19 cellular contexts compared by ENCODE assay signal in the genomic region with DNA sequence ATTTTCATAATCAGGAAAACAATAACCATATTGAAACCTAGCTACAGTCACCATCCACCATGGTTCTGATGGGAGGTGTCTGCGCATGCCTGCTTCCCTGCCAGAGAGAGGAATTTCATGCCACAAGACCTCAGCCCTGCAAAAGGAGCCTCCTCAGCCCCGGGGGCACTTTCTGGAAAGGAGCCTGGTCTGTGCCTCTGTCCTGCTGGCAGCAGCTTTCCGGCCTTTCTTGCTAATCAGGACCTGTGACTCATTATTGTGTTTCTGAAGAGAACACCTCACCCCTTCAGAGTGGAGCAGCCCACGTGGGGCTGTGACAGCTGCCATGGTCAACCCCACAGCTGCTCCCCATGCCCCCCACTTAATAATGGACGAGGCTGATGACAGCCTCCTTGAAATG.
DNase-seq lines count a peak whose midpoint lies in the region; ATAC-seq and TF ChIP-seq lines count a peak whose summit lies in the region.
"Had no signal": no experiment of that assay in that cellular context is flagged by ENCODE, and none has a peak within 500 bp of the region (broad histone marks: within the 10 kb centered on the region; RNA-seq: fewer than 3 reads in every experiment).

No MANE protein-coding gene starts in this region.

- RAD21 ChIA-PET in HCT116 (lab: Charles Lee; ENCODE audit: low non-redundant PET in 1 of 2, low total read pairs in 2 of 2, uncharacterized antibody in 2 of 2, unreplicated experiment in 2 of 2): no interaction called here

- POLR2A ChIA-PET in HCT116 (lab: Charles Lee): no interaction called here
- POLR2A ChIA-PET in RWPE1 (lab: Yijun Ruan, JAX; ENCODE audit: low non-redundant PET): interaction anchor here (0.6 kb wide), 1 partner anchor 1274 kb away, joined by 3 read pairs; no protein-coding TSS in a partner anchor

- TF ChIP-seq CTCF in HCT116 (IDR thresholded peaks at IDR 0.05 in 2 of 3, conservative IDR thresholded peaks at IDR 0.05 in 1 of 3; ENCODE audit: borderline replicate concordance in 1 of 3, insufficient read depth in 1 of 3, low read depth in 2 of 3, low read length in 2 of 3) (no peak), RWPE1 (conservative IDR thresholded peaks at IDR 0.05; ENCODE audit: low read depth) (no peak), prostate gland (IDR thresholded peaks at IDR 0.05) (no peak)

- peak overlapping the region; percentile 41 for H3K4me2 ChIP-seq in HCT116 (ENCODE audit: low read length)

- H3K27me3 ChIP-seq in HCT116 (ENCODE audit: insufficient read depth, low read length) (peaks cover 21% of the 10 kb centered on the region), prostate gland (replicated peaks; ENCODE audit: insufficient read depth) (no peaks in the 10 kb centered on the region)
- H3K27me3 ChIP-seq: transverse colon had no signal

- H3K36me3 ChIP-seq in HCT116 (ENCODE audit: control insufficient read depth in 1 of 2, insufficient read depth in 2 of 2, low read length in 2 of 2): no peaks in the 10 kb centered on the region
- no peaks in the 10 kb centered on the region for H3K36me3 ChIP-seq in prostate gland
- H3K36me3 ChIP-seq: transverse colon had no signal

- H3K9ac ChIP-seq in HCT116 (ENCODE audit: low read length): no peak overlapping the region

- no peak overlapping the region for H2AFZ ChIP-seq in HCT116 (ENCODE audit: low read depth, low read length, poor library complexity, severe bottlenecking)

- intact Hi-C loops in HCT116 (cut with micrococcal nuclease) (no loop called here), prostate gland (cut with DNase I) (no loop called here)

- no peaks in the 10 kb centered on the region for H3K9me3 ChIP-seq in HCT116 (ENCODE audit: control insufficient read depth in 1 of 2, insufficient read depth in 1 of 2, low read depth in 1 of 2, low read length in 2 of 2)
- H3K9me3 ChIP-seq in prostate gland: no peaks in the 10 kb centered on the region
- H3K9me3 ChIP-seq: transverse colon had no signal

- CTCF ChIA-PET in HCT116 (lab: Charles Lee): no interaction called here
- CTCF ChIA-PET in RWPE1 (lab: Yijun Ruan, JAX): interaction anchor here (0.6 to 0.9 kb wide), 3 partner anchors 34 to 786 kb away, joined by 3 read pairs; no protein-coding TSS in a partner anchor

- H3K4me1 ChIP-seq in HCT116 (ENCODE audit: control insufficient read depth in 1 of 2, insufficient read depth in 2 of 2, low read length in 2 of 2) (peaks cover 8 to 12% of the 10 kb centered on the region in 2 experiments), prostate gland (replicated peaks) (no peaks in the 10 kb centered on the region)
- H3K4me1 ChIP-seq: transverse colon had no signal

- no peak overlapping the region for H3K27ac ChIP-seq in HCT116 (ENCODE audit: low read depth, low read length)
- peak overlapping the region; percentile 27 for H3K27ac ChIP-seq in RWPE1
- H3K27ac ChIP-seq in epithelial cell of prostate: no peak overlapping the region
- no peak overlapping the region for H3K27ac ChIP-seq in prostate gland
- H3K27ac ChIP-seq: C4-2B, transverse colon had no signal

- no TSS peak for BruUV-seq in HCT116 (replicated peaks; lab: Mats Ljungman, UMichigan)

- TF ChIP-seq POLR2A in HCT116 (IDR thresholded peaks at IDR 0.05; ENCODE audit: borderline replicate concordance, extremely low read depth, insufficient read depth, insufficient read length) (no peak), prostate gland (IDR thresholded peaks at IDR 0.05) (no peak)

- ATAC-seq in HCT116: peak; percentile 74
- ATAC-seq in GM19395 (IDR thresholded peaks at IDR 0.05; ENCODE audit: unreplicated experiment): no peak
- ATAC-seq: activated CD4-positive, CD25-positive, alpha-beta regulatory T cell treated with anti-CD3 and anti-CD28 coated beads, Interleukin-2, amount 50 U/mL, for 24 hours; activated naive CD4-positive, alpha-beta T cell treated with anti-CD3 and anti-CD28 coated beads, Interleukin-2, amount 50 U/mL, for 72 hours; natural killer cell treated with Interleukin-12 subunit alpha and Interleukin-12 subunit beta and Interleukin-15 and Interleukin-18, amount 100 ng/mL, for 72 hours; T-helper 17 cell had no signal

- DNase-seq in HCT116 (ENCODE audit: low read depth, low spot score) (peak; percentile 12), RWPE1 (ENCODE audit: low spot score) (peak; percentile 97), epithelial cell of prostate (ENCODE audit: low read depth, low spot score) (peak; percentile 57), prostate gland (ENCODE audit: low spot score) (peak; percentile 64), NAMALWA (ENCODE audit: low spot score) (no peak), NCI-H2196 (lab: John Stamatoyannopoulos, UW; ENCODE audit: unreplicated experiment) (no peak), NCI-H2107 (lab: John Stamatoyannopoulos, UW) (no peak)
- DNase-seq: GF-D8; NCI-H1417 treated with DMSO at 0.1 percent for 48 hours; OCI-M1; stimulated activated CD4-positive, alpha-beta T cell treated with anti-CD3 and anti-CD28 coated beads, Interleukin-2, amount 100 ng/mL, for 24 hours; stimulated activated CD8-positive, alpha-beta memory T cell treated with anti-CD3 and anti-CD28 coated beads, Interleukin-4, amount 100 ng/mL, for 48 hours; T-helper 17 cell; transverse colon had no signal

- 27% methylated on average over 5 of the region's 5 CpGs for WGBS in prostate gland

- H3K9me2 ChIP-seq in HCT116 (ENCODE audit: insufficient read depth): no peaks in the 10 kb centered on the region

- TF ChIP-seq RAD21 in HCT116 (IDR thresholded peaks at IDR 0.05; ENCODE audit: low read depth): no peak

- no peaks in the 10 kb centered on the region for H4K20me1 ChIP-seq in HCT116 (ENCODE audit: insufficient read depth)

- H3K79me2 ChIP-seq in HCT116 (ENCODE audit: insufficient read depth, low read length): no peaks in the 10 kb centered on the region

- no peak overlapping the region for H3K4me3 ChIP-seq in HCT116 (replicated peaks in 1 of 2; ENCODE audit: low read depth in 1 of 2, low read length in 2 of 2)
- H3K4me3 ChIP-seq in prostate gland: no peak overlapping the region
- H3K4me3 ChIP-seq: transverse colon had no signal

TF ChIP-seq in HCT116, 20 proteins besides CTCF, POLR2A, EP300 and RAD21:
- TF ChIP-seq FOSL1 (IDR thresholded peaks at IDR 0.05; ENCODE audit: low read depth): 0 out of 2 replicates have a peak, but pooled peaks have one; percentile 28
- TF ChIP-seq TCF7L2 (IDR thresholded peaks at IDR 0.05; ENCODE audit: borderline replicate concordance, extremely low read depth, insufficient read depth, insufficient read length): no peak
- TF ChIP-seq SP1 (IDR thresholded peaks at IDR 0.05; ENCODE audit: low read depth): peak; percentile 39; the same call in 1 of the 2 replicates
- no peak for TF ChIP-seq ELF1 (IDR thresholded peaks at IDR 0.05; ENCODE audit: borderline replicate concordance, low read depth)
- no peak for TF ChIP-seq ZFX (IDR thresholded peaks at IDR 0.05)
- TF ChIP-seq MAX (IDR thresholded peaks at IDR 0.05): peak; percentile 61; the same call in 1 of the 2 replicates
- no peak for TF ChIP-seq SIN3A (IDR thresholded peaks at IDR 0.05; ENCODE audit: low read depth)
- TF ChIP-seq CBX3 (IDR thresholded peaks at IDR 0.05; ENCODE audit: low read depth): no peak
- peak; percentile 29; the same call in 1 of the 2 replicates for TF ChIP-seq JUND (IDR thresholded peaks at IDR 0.05)
- no peak for TF ChIP-seq EZH2 (IDR thresholded peaks at IDR 0.05)

Comparison
In these comparisons a context has a peak if more than half of its experiments do, and no peak if none do; other contexts are left out.
1. DNase-seq: peak in HCT116 (single experiment), RWPE1 (single experiment), epithelial cell of prostate (single experiment) and prostate gland (single experiment); none in NAMALWA (single experiment), NCI-H2196 (single experiment) and NCI-H2107 (single experiment).